21 cellular contexts compared by ENCODE assay signal in genomic region chr6:12720310-12720709, GRCh38. TPM values are rescaled to one million over a fixed set of nuclear protein-coding genes. Genes with fewer than 3 reads are reported as not detected.
"Had no signal": no experiment of that assay in that cellular context is flagged by ENCODE, and none has a peak within 500 bp of the region (broad histone marks: within the 10 kb centered on the region; RNA-seq: fewer than 3 reads in every experiment).

No MANE protein-coding gene starts in this region.

- H3K4me1 Mint-ChIP-seq: central memory CD8-positive, alpha-beta T cell; natural killer cell had no signal

- H3K36me3 Mint-ChIP-seq: natural killer cell, type B pancreatic cell had no signal

- H3K27ac Mint-ChIP-seq: dendritic cell treated with granulocyte-macrophage colony-stimulating factor and Interleukin-4, amounts not matched to agents 40 ng/mL and 50 ng/mL, for 4 days; endodermal cell; natural killer cell; type B pancreatic cell had no signal

- H3K27me3 ChIP-seq: ovary, thyroid gland had no signal

- H3K4me1 ChIP-seq: psoas muscle, suprapubic skin, thyroid gland had no signal

- H3K4me3 ChIP-seq: mucosa of descending colon, ovary, psoas muscle, skin epidermis, suprapubic skin, thyroid gland had no signal

- H3K9me3 ChIP-seq: mucosa of descending colon, ovary, psoas muscle, suprapubic skin, thyroid gland had no signal

- DNase-seq: effector CD4-positive, alpha-beta T cell; endodermal cell; foreskin melanocyte; head of caudate nucleus; hippocampal formation; mammary epithelial cell; mucosa of descending colon; natural killer cell; ovary; psoas muscle; stimulated activated CD4-positive, alpha-beta T cell treated with anti-CD3 and anti-CD28 coated beads, Interleukin-2, amount 100 ng/mL, for 24 hours; stimulated activated naive CD4-positive, alpha-beta T cell treated with Interleukin-2 at 50 U/mL for 16 hours; thyroid gland had no signal

- H3K27ac ChIP-seq: ovary, psoas muscle, skin epidermis, suprapubic skin, thyroid gland had no signal

- ATAC-seq: left lobe of liver, mucosa of descending colon, natural killer cell, psoas muscle, sciatic nerve had no signal

- H3K9me3 Mint-ChIP-seq: central memory CD8-positive, alpha-beta T cell; dendritic cell treated with granulocyte-macrophage colony-stimulating factor and Interleukin-4, amounts not matched to agents 40 ng/mL and 50 ng/mL, for 4 days; endodermal cell; natural killer cell; neural crest cell; type B pancreatic cell had no signal

- H3K36me3 ChIP-seq: ovary, suprapubic skin, thyroid gland had no signal

- H3K4me3 Mint-ChIP-seq: central memory CD8-positive, alpha-beta T cell; dendritic cell treated with granulocyte-macrophage colony-stimulating factor and Interleukin-4, amounts not matched to agents 40 ng/mL and 50 ng/mL, for 4 days; endodermal cell; natural killer cell; neural crest cell; type B pancreatic cell had no signal

RNA-seq across cellular contexts. Expression of gene PHACTR1, which starts 3.7 kb away (rescaled TPM):
- polyA plus RNA-seq: mammary epithelial cell had no signal
